Comparison of ENCODE assay signal across 8 cellular contexts in genomic region chr1:149708192-149708853, GRCh38.
DNase-seq lines count a peak whose midpoint lies in the region; ATAC-seq, FAIRE-seq and TF ChIP-seq lines count a peak whose summit lies in the region.
"Not testable (repeated sequence)": the region's sequence is repeated elsewhere in the genome, so short reads cannot be mapped to it uniquely, and the experiment has no call there.

No MANE protein-coding gene starts in this region.

- not testable (repeated sequence) for H3K9me2 ChIP-seq in hepatocyte (replicated peaks; ENCODE audit: insufficient read depth)

- intact Hi-C loops in K562 (cut with micrococcal nuclease): not testable (repeated sequence)

- H3K9me3 ChIP-seq in K562 (replicated peaks; ENCODE audit: control insufficient read depth, insufficient read depth, low read depth, low read length); hepatocyte (ENCODE audit: low read depth): not testable (repeated sequence)

- CTCF ChIA-PET in K562 (lab: Yijun Ruan, JAX; ENCODE audit: low intra/inter-chr PET ratio): not testable (repeated sequence)

- POLR2A ChIA-PET in K562 (lab: Yijun Ruan, JAX): not testable (repeated sequence)

- not testable (repeated sequence) for TF ChIP-seq POLR2A in K562 (conservative IDR thresholded peaks at IDR 0.05)

- H3K4me3 ChIP-seq in K562: 0 out of 2 replicates have a peak overlapping the region, but pooled peaks have one; percentile 22
- not testable (repeated sequence) for H3K4me3 ChIP-seq in hepatocyte

- peak; percentile 78 for TF ChIP-seq EP300 in K562 (IDR thresholded peaks at IDR 0.05; ENCODE audit: low read length)

- DNase-seq in NCI-H510A treated with DMSO at 0.1 percent for 48 hours (lab: John Stamatoyannopoulos, UW) (peak; percentile 1), K562 (ENCODE audit: extremely low read depth in 1 of 4, low spot score in 3 of 4) (peak in 1 of 4 experiments; percentile 88), hepatocyte (ENCODE audit: low spot score) (peak; percentile 64), putamen (ENCODE audit: low spot score) (peak; percentile 85), ureter (ENCODE audit: low spot score) (peak; percentile 80)

- H3K9ac ChIP-seq in K562 (ENCODE audit: insufficient read depth in 1 of 2, low read depth in 2 of 2, low read length in 2 of 2): not testable (repeated sequence)

- H3K4me1 ChIP-seq in K562 (replicated peaks in 1 of 2; ENCODE audit: control insufficient read depth in 2 of 2, insufficient read depth in 2 of 2, low read length in 2 of 2); hepatocyte (ENCODE audit: insufficient read depth): not testable (repeated sequence)

- H3K36me3 ChIP-seq in K562 (ENCODE audit: control insufficient read depth, insufficient read depth, low read length); hepatocyte (replicated peaks; ENCODE audit: insufficient read depth, low read depth): not testable (repeated sequence)

- peak; percentile 85 for FAIRE-seq in K562 (lab: Jason Lieb, UNC)

- 3% methylated on average over 12 of the region's 22 CpGs for WGBS in K562 (ENCODE audit: insufficient coverage, low coverage, missing lambda C conversion rate)
- 43% methylated on average over 12 of the region's 22 CpGs for WGBS in hepatocyte (ENCODE audit: low lambda C conversion rate, missing lambda C conversion rate)

- H3K27me3 ChIP-seq in K562 (ENCODE audit: control insufficient read depth in 2 of 2, insufficient read depth in 2 of 2, low read length in 2 of 2); hepatocyte: not testable (repeated sequence)

- in situ Hi-C loops in K562 (cut with MboI): not testable (repeated sequence)

- not testable (repeated sequence) for H3K4me2 ChIP-seq in K562 (ENCODE audit: insufficient read depth, low read length)
- peak overlapping the region; percentile 36 for H3K4me2 ChIP-seq in hepatocyte

- 0 out of 3 replicates have a peak overlapping the region, but pooled peaks have one; percentile 44 for H3K27ac ChIP-seq in K562 (ENCODE audit: extremely low read depth, low read depth, low read length)
- not testable (repeated sequence) for H3K27ac ChIP-seq in hepatocyte

- TSS peak; percentile 100 for BruUV-seq in K562 (replicated peaks; lab: Mats Ljungman, UMichigan)

- H2AFZ ChIP-seq in K562 (ENCODE audit: low read depth, low read length); hepatocyte: not testable (repeated sequence)

- H4K20me1 ChIP-seq in K562 (replicated peaks; ENCODE audit: control insufficient read depth, insufficient read depth, low read length); hepatocyte (ENCODE audit: insufficient read depth, poor library complexity, severe bottlenecking): not testable (repeated sequence)

- not testable (repeated sequence) for H3K9me1 ChIP-seq in K562 (ENCODE audit: control insufficient read depth, insufficient read depth, low read length)

- H3K79me2 ChIP-seq in K562 (ENCODE audit: control insufficient read depth, insufficient read depth, low read length); hepatocyte: not testable (repeated sequence)

- not testable (repeated sequence) for TF ChIP-seq RAD21 in K562 (CRISPR knock-in tag; conservative IDR thresholded peaks at IDR 0.05 in 1 of 2, IDR thresholded peaks at IDR 0.05 in 1 of 2)

- TF ChIP-seq CTCF in K562 (IDR thresholded peaks at IDR 0.05 in 2 of 3, conservative IDR thresholded peaks at IDR 0.05 in 1 of 3; ENCODE audit: insufficient read depth in 2 of 3, low read depth in 1 of 3, low read length in 3 of 3): peak in 1 of 3 experiments; percentile 28; a peak in 1 of 6 replicates
- not testable (repeated sequence) for TF ChIP-seq CTCF in hepatocyte (IDR thresholded peaks at IDR 0.05; ENCODE audit: poor library complexity)

- ATAC-seq in GM18520 (IDR thresholded peaks at IDR 0.05; ENCODE audit: unreplicated experiment) (peak; percentile 97), HG03097 (IDR thresholded peaks at IDR 0.05; ENCODE audit: low FRiP score, unreplicated experiment) (peak; percentile 79), K562 (peak; percentile 96)
- ATAC-seq in activated CD4-positive, CD25-positive, alpha-beta regulatory T cell treated with anti-CD3 and anti-CD28 coated beads, Interleukin-2, amount 50 U/mL, for 24 hours: peak; percentile 88 to 89

TF ChIP-seq in K562, 482 proteins besides CTCF, POLR2A, EP300 and RAD21 (continues in another document):
- TF ChIP-seq BDP1 (IDR thresholded peaks at IDR 0.05; ENCODE audit: insufficient read depth, insufficient read length): peak; percentile 60
- peak; percentile 84 for TF ChIP-seq ZNF764 (CRISPR knock-in tag; IDR thresholded peaks at IDR 0.05; ENCODE audit: low read depth)
- TF ChIP-seq POLR3G (IDR thresholded peaks at IDR 0.05; ENCODE audit: extremely low read depth, insufficient read length, insufficient replicate concordance): peak; percentile 55
- TF ChIP-seq, protein P1, sequence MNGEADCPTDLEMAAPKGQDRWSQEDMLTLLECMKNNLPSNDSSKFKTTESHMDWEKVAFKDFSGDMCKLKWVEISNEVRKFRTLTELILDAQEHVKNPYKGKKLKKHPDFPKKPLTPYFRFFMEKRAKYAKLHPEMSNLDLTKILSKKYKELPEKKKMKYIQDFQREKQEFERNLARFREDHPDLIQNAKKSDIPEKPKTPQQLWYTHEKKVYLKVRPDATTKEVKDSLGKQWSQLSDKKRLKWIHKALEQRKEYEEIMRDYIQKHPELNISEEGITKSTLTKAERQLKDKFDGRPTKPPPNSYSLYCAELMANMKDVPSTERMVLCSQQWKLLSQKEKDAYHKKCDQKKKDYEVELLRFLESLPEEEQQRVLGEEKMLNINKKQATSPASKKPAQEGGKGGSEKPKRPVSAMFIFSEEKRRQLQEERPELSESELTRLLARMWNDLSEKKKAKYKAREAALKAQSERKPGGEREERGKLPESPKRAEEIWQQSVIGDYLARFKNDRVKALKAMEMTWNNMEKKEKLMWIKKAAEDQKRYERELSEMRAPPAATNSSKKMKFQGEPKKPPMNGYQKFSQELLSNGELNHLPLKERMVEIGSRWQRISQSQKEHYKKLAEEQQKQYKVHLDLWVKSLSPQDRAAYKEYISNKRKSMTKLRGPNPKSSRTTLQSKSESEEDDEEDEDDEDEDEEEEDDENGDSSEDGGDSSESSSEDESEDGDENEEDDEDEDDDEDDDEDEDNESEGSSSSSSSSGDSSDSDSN (IDR thresholded peaks at IDR 0.05; ENCODE audit: borderline replicate concordance in 1 of 2, low read depth in 2 of 2, low read length in 2 of 2): 0 out of 4 replicates have a peak, but pooled peaks of 1 of the 2 experiments have one; percentile 50
- TF ChIP-seq BRD4 (IDR thresholded peaks at IDR 0.05): peak; percentile 96
- TF ChIP-seq MYC (IDR thresholded peaks at IDR 0.05; ENCODE audit: low read depth, low read length): peak; percentile 29; the same call in 1 of the 2 replicates
- not testable (repeated sequence) for TF ChIP-seq MYC (CRISPR knock-in tag; IDR thresholded peaks at IDR 0.05; ENCODE audit: borderline replicate concordance, low read depth)
- TF ChIP-seq ZNF395 (CRISPR knock-in tag; IDR thresholded peaks at IDR 0.05): 0 out of 2 replicates have a peak, but pooled peaks have one; percentile 26
- TF ChIP-seq BRF1 (IDR thresholded peaks at IDR 0.05; ENCODE audit: borderline replicate concordance, extremely low read depth, insufficient read length): peak; percentile 12
- 0 out of 4 replicates have a peak, but pooled peaks of 1 of the 2 experiments have one; percentile 34 for TF ChIP-seq FOXK2 (conservative IDR thresholded peaks at IDR 0.05 in 1 of 2, IDR thresholded peaks at IDR 0.05 in 1 of 2; ENCODE audit: low read depth in 2 of 2)
- 0 out of 2 replicates have a peak, but pooled peaks have one; percentile 43 for TF ChIP-seq RNF2 (IDR thresholded peaks at IDR 0.05)
- TF ChIP-seq HDAC3 (IDR thresholded peaks at IDR 0.05; ENCODE audit: borderline replicate concordance, partially characterized antibody): peak; percentile 36
- peak; percentile 79 for TF ChIP-seq BRD9 (IDR thresholded peaks at IDR 0.05; ENCODE audit: low read depth, partially characterized antibody)
- peak; percentile 57; the same call in 1 of the 2 replicates for TF ChIP-seq NFIC (IDR thresholded peaks at IDR 0.05)
- peak; percentile 65; the same call in 1 of the 2 replicates for TF ChIP-seq ZBTB5 (IDR thresholded peaks at IDR 0.05)
- peak; percentile 65; the same call in 1 of the 2 replicates for TF ChIP-seq ZKSCAN1 (IDR thresholded peaks at IDR 0.05; ENCODE audit: low read depth, low read length)
